8 cellular contexts compared by ENCODE assay signal in the genomic region with DNA sequence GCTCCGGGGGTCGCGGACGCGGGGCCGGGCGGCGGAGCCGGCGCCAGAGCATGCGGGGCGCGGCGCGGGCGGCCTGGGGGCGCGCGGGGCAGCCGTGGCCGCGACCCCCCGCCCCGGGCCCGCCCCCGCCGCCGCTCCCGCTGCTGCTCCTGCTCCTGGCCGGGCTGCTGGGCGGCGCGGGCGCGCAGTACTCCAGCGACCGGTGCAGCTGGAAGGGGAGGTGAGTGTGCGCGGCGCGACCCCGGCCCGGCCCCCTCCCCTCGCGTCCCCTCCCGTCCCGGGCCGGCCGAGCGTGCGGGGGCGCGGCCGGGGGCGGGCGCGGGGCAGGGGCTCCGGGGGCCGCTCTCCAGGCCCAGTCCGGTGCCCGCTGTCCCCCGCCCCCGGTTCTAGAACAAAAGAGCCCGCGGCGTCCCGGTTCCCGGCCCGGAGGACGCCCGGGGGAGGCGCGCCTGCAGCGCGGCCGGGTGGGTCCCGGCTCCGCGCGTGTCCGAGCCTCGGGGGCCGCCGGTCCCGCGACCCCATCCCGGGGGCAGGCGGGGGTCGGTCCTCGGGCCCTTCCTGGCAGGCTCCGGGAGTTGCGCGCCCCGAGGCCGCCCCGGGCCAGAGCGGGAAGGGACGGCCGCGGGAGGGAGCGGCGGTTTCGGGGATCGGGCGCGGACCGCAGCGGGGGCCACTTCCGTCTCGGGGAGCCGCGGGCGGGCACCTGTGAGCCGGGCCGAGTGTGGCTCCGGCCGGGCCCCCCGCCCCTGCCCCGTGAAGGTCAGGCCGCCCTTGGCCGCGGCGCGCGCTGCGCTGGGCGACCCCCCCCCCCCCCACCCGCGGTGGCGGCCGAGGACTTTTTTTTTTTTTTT. TPM values are rescaled to one million over a fixed set of nuclear protein-coding genes. Genes with fewer than 3 reads are reported as not detected.
DNase-seq lines count a peak whose midpoint lies in the region; ATAC-seq and TF ChIP-seq lines count a peak whose summit lies in the region.

No MANE protein-coding gene starts in this region.

- WGBS in SK-N-SH (ENCODE audit: low lambda C conversion rate) = 1% methylated on average over 26 of the region's 131 CpGs

- H3K9me3 ChIP-seq in SK-N-SH (no peaks in the 10 kb centered on the region), SU-DHL-6 (ENCODE audit: insufficient read depth, low read length) (no peaks in the 10 kb centered on the region), tibial artery (no peaks in the 10 kb centered on the region)

- H2AFZ ChIP-seq in SK-N-SH (ENCODE audit: low read depth) = no peak overlapping the region
- no peak overlapping the region for H2AFZ ChIP-seq in SU-DHL-6 (ENCODE audit: low read depth, low read length, severe bottlenecking)

- H3K9me3 Mint-ChIP-seq in osteocyte (ENCODE audit: unreplicated experiment) = no peaks in the 10 kb centered on the region

- no peak for TF ChIP-seq RAD21 in SK-N-SH (IDR thresholded peaks at IDR 0.05; ENCODE audit: low read length)

- DNase-seq in SK-N-SH = peak; percentile 78
- no peak for DNase-seq in tibial artery
- DNase-seq in osteocyte (ENCODE audit: extremely low spot score, unreplicated experiment) = no peak
- DNase-seq in MV-4-11 (lab: John Stamatoyannopoulos, UW) = no peak
- no peak for DNase-seq in effector CD4-positive, alpha-beta T cell

- no peak for TF ChIP-seq EP300 in SK-N-SH (IDR thresholded peaks at IDR 0.05; ENCODE audit: borderline replicate concordance in 1 of 2, low read depth in 1 of 2, low read length in 1 of 2)

- peaks cover 0 to 3% of the 10 kb centered on the region in 2 experiments for H3K36me3 ChIP-seq in SK-N-SH (replicated peaks in 1 of 2; ENCODE audit: control insufficient read depth in 1 of 2, insufficient read depth in 2 of 2, low read length in 1 of 2)
- H3K36me3 ChIP-seq in SU-DHL-6 (ENCODE audit: low read length) = no peaks in the 10 kb centered on the region
- H3K36me3 ChIP-seq in tibial artery = peaks cover 2 to 5% (median 4%) of the 10 kb centered on the region in 3 donors

- H3K4me1 ChIP-seq in SK-N-SH (ENCODE audit: control insufficient read depth in 1 of 2, insufficient read depth in 2 of 2, low read depth in 1 of 2, low read length in 1 of 2) = peaks cover 28 to 55% of the 10 kb centered on the region in 2 experiments
- peaks cover 0 to 58% (median 49%) of the 10 kb centered on the region in 4 donors for H3K4me1 ChIP-seq in tibial artery

- H3K9ac ChIP-seq in SK-N-SH (peak overlapping the region; percentile 57; the same call in 1 of the 2 replicates), SU-DHL-6 (ENCODE audit: low read length) (peak overlapping the region; percentile 54)

- POLR2A ChIA-PET in SK-N-SH (lab: Yijun Ruan, JAX) = interaction anchor here (0.9 kb wide), 1 partner anchor 14 kb away, joined by 3 read pairs; no protein-coding TSS in a partner anchor

- H4K20me1 ChIP-seq in SK-N-SH (ENCODE audit: insufficient read depth) = peaks cover 36% of the 10 kb centered on the region
- H4K20me1 ChIP-seq in SU-DHL-6 (ENCODE audit: low read depth, low read length) = no peaks in the 10 kb centered on the region

- no peak overlapping the region for H3K4me3 Mint-ChIP-seq in osteocyte (ENCODE audit: unreplicated experiment)

- H3K9me2 ChIP-seq in SK-N-SH = no peaks in the 10 kb centered on the region
- no peaks in the 10 kb centered on the region for H3K9me2 ChIP-seq in SU-DHL-6 (replicated peaks; ENCODE audit: insufficient read depth, low read length)

- CTCF ChIA-PET in SK-N-SH (lab: Yijun Ruan, JAX) = no interaction called here

- H3K27me3 Mint-ChIP-seq in osteocyte (ENCODE audit: unreplicated experiment) = no peaks in the 10 kb centered on the region

- no peak overlapping the region for H3K27ac ChIP-seq in SK-N-SH (ENCODE audit: low read depth in 2 of 2, low read length in 1 of 2)
- peak overlapping the region; percentile 76 for H3K27ac ChIP-seq in SU-DHL-6 (ENCODE audit: low read depth, low read length)
- H3K27ac ChIP-seq in tibial artery = peak overlapping the region; percentile 93 to 97

- intact Hi-C loops in tibial artery (cut with DNase I; ENCODE audit: low total_unique reads) = loop anchor here (1.0 kb wide), 1 partner anchor 28 kb away; no protein-coding TSS in a partner anchor

- H3K36me3 Mint-ChIP-seq in osteocyte (ENCODE audit: unreplicated experiment) = peaks cover 11% of the 10 kb centered on the region

- H3K27ac Mint-ChIP-seq in osteocyte (ENCODE audit: unreplicated experiment) = no peak overlapping the region

- TF ChIP-seq CTCF in SK-N-SH (IDR thresholded peaks at IDR 0.05) (no peak), SU-DHL-6 (IDR thresholded peaks at IDR 0.05; ENCODE audit: insufficient read depth, low read length, poor library complexity, severe bottlenecking) (no peak), tibial artery (IDR thresholded peaks at IDR 0.05) (no peak), osteocyte (IDR thresholded peaks at IDR 0.05) (no peak)

- H3K27me3 ChIP-seq in SK-N-SH (ENCODE audit: insufficient read depth) = no peaks in the 10 kb centered on the region
- H3K27me3 ChIP-seq in SU-DHL-6 (ENCODE audit: low read length) = no peaks in the 10 kb centered on the region
- no peaks in the 10 kb centered on the region for H3K27me3 ChIP-seq in tibial artery

- H3K4me1 Mint-ChIP-seq in osteocyte (ENCODE audit: unreplicated experiment) = peaks cover 43% of the 10 kb centered on the region

- H3K4me3 ChIP-seq in SK-N-SH (ENCODE audit: low read depth in 2 of 2, low read length in 1 of 2) (peak overlapping the region; percentile 69 to 86), SU-DHL-6 (ENCODE audit: insufficient read depth, low read length, poor library complexity, severe bottlenecking) (peak overlapping the region; percentile 50), iPS-11a (ENCODE audit: low read depth, low read length) (peak overlapping the region; percentile 47), tibial artery (peak overlapping the region; percentile 72 to 78)

- H3F3A ChIP-seq in SK-N-SH (replicated peaks; ENCODE audit: insufficient read depth) (peaks cover 25% of the 10 kb centered on the region), SU-DHL-6 (ENCODE audit: insufficient read depth) (peaks cover 11% of the 10 kb centered on the region)

- no peak for ATAC-seq in SK-N-SH treated with all-trans-retinoic acid at 6 μM for 48 hours

- H3K79me2 ChIP-seq in SK-N-SH (ENCODE audit: insufficient read depth) (peaks cover 37% of the 10 kb centered on the region), SU-DHL-6 (ENCODE audit: insufficient read depth, low read length) (peaks cover 4% of the 10 kb centered on the region; the same call in 1 of the 2 replicates)

- no peak overlapping the region for H3K4me2 ChIP-seq in SK-N-SH
- H3K4me2 ChIP-seq in SU-DHL-6 (ENCODE audit: low read depth, low read length, poor library complexity, severe bottlenecking) = peak overlapping the region; percentile 53

TF ChIP-seq in SK-N-SH, 30 proteins besides CTCF, POLR2A, EP300 and RAD21:
- TF ChIP-seq RCOR1 (IDR thresholded peaks at IDR 0.05; ENCODE audit: low read length) (no peak), SIN3A (IDR thresholded peaks at IDR 0.05; ENCODE audit: borderline replicate concordance, low read depth, low read length) (peak; percentile 16; the same call in 1 of the 2 replicates)
- TF ChIP-seq, protein P1, sequence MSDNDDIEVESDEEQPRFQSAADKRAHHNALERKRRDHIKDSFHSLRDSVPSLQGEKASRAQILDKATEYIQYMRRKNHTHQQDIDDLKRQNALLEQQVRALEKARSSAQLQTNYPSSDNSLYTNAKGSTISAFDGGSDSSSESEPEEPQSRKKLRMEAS (IDR thresholded peaks at IDR 0.05; ENCODE audit: low read depth) = 0 out of 2 replicates have a peak, but pooled peaks have one; percentile 7

TF ChIP-seq in SK-N-SH treated with all-trans-retinoic acid at 6 μM for 48 hours, 23 proteins besides CTCF, POLR2A, EP300 and RAD21 (continues in another document):
- TF ChIP-seq, protein P2, sequence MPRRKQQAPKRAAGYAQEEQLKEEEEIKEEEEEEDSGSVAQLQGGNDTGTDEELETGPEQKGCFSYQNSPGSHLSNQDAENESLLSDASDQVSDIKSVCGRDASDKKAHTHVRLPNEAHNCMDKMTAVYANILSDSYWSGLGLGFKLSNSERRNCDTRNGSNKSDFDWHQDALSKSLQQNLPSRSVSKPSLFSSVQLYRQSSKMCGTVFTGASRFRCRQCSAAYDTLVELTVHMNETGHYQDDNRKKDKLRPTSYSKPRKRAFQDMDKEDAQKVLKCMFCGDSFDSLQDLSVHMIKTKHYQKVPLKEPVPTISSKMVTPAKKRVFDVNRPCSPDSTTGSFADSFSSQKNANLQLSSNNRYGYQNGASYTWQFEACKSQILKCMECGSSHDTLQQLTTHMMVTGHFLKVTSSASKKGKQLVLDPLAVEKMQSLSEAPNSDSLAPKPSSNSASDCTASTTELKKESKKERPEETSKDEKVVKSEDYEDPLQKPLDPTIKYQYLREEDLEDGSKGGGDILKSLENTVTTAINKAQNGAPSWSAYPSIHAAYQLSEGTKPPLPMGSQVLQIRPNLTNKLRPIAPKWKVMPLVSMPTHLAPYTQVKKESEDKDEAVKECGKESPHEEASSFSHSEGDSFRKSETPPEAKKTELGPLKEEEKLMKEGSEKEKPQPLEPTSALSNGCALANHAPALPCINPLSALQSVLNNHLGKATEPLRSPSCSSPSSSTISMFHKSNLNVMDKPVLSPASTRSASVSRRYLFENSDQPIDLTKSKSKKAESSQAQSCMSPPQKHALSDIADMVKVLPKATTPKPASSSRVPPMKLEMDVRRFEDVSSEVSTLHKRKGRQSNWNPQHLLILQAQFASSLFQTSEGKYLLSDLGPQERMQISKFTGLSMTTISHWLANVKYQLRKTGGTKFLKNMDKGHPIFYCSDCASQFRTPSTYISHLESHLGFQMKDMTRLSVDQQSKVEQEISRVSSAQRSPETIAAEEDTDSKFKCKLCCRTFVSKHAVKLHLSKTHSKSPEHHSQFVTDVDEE (CRISPR knock-in tag; IDR thresholded peaks at IDR 0.05) = no peak
- TF ChIP-seq ISL1 (CRISPR knock-in tag; IDR thresholded peaks at IDR 0.05) (no peak), ZFP30 (CRISPR knock-in tag; IDR thresholded peaks at IDR 0.05) (no peak), OSR1 (CRISPR knock-in tag; IDR thresholded peaks at IDR 0.05) (no peak), ZNF8 (CRISPR knock-in tag; IDR thresholded peaks at IDR 0.05) (no peak), ESRRG (CRISPR knock-in tag; IDR thresholded peaks at IDR 0.05) (no peak), ZNF565 (CRISPR knock-in tag; conservative IDR thresholded peaks at IDR 0.05; ENCODE audit: low read depth) (no peak), ZC3H10 (CRISPR knock-in tag; IDR thresholded peaks at IDR 0.05) (no peak)

RNA-seq across cellular contexts. Expression of a gene that starts 0.6 kb away (rescaled TPM):
- polyA plus RNA-seq in SK-N-SH (2012; rRNA removed) = 50.8 and 75.5 TPM in 2 replicates
- 31.7 and 51.3 TPM in 2 replicates for polyA plus RNA-seq in SK-N-SH (2012; cell fraction: cytosol; rRNA removed)
- polyA plus RNA-seq in SK-N-SH (2012; cell fraction: nucleus; rRNA removed) = 56.5 and 122 TPM in 2 replicates
- 214 and 217 TPM in 2 replicates for total RNA-seq in osteocyte

Comparison
In these comparisons a context has a peak if more than half of its experiments do, and no peak if none do; other contexts are left out.
1. H3K27ac ChIP-seq: peak in SU-DHL-6 (single experiment) and tibial artery (2 of 2); none in SK-N-SH (0 of 2).
2. Peak in every context shown above with its lines, with median percentiles within 50 percentile points of each other: H3K4me3 ChIP-seq.